In genomic region chr1:227635596-227635995, GRCh38 we compare ENCODE assay signal across 9 cellular contexts.
"Had no signal": no experiment of that assay in that cellular context is flagged by ENCODE, and none has a peak within 500 bp of the region (broad histone marks: within the 10 kb centered on the region; RNA-seq: fewer than 3 reads in every experiment).

No MANE protein-coding gene starts in this region.

- H3K36me3 ChIP-seq: HAP-1 had no signal

- H3K4me1 Mint-ChIP-seq: GM23338 had no signal

- H3K27ac Mint-ChIP-seq: GM23338, HFFc6 had no signal

- H3K27ac ChIP-seq: GM23248 had no signal

- H3K4me1 ChIP-seq: HAP-1 had no signal

- ATAC-seq: GM23338, HCT116 had no signal

- DNase-seq: GM23248, GOT3, H7, H9, HCEC 1CT, HFFc6 had no signal

- H3K4me3 ChIP-seq: GM23248, GM23338, HAP-1 had no signal

- H3K9ac ChIP-seq: GM23248 had no signal

- H3K4me3 Mint-ChIP-seq: GM23338, H9, HFFc6 had no signal
